6 cellular contexts compared by ENCODE assay signal in genomic region chr14:105541218-105541617, GRCh38.
"Had no signal": no experiment of that assay in that cellular context is flagged by ENCODE, and none has a peak within 500 bp of the region (broad histone marks: within the 10 kb centered on the region; RNA-seq: fewer than 3 reads in every experiment).

No MANE protein-coding gene starts in this region.

- H3K4me2 ChIP-seq: GM23338 had no signal

- H3K4me3 ChIP-seq: GM23338, K562 had no signal

- DNase-seq: H9, HCEC 1CT, IMR-90, KG1 had no signal
